In genomic region chr10:42955493-42955889, GRCh38 we compare ENCODE assay signal across 18 cellular contexts.
DNase-seq lines count a peak whose midpoint lies in the region; ATAC-seq and TF ChIP-seq lines count a peak whose summit lies in the region.
"Had no signal": no experiment of that assay in that cellular context is flagged by ENCODE, and none has a peak within 500 bp of the region (broad histone marks: within the 10 kb centered on the region; RNA-seq: fewer than 3 reads in every experiment).

No MANE protein-coding gene starts in this region.

- no peak overlapping the region for H3K4me3 Mint-ChIP-seq in activated T-cell treated with anti-CD3 and anti-CD28 coated beads, Interleukin-2, amount 50 U/mL, for 24 hours
- H3K4me3 Mint-ChIP-seq in activated T-cell treated with anti-CD3 and anti-CD28 coated beads, Interleukin-2, amount 50 U/mL, for 72 hours: no peak overlapping the region
- no peak overlapping the region for H3K4me3 Mint-ChIP-seq in activated T-helper 2 cell treated with anti-CD3 and anti-CD28 coated beads, Interferon-gamma antibody, Interleukin-2, Interleukin-4, amounts not matched to agents 10 μg/mL and 5 μg/mL and 100 μg/mL, durations not matched to agents 14 hours and 24 hours and 36 hours (ENCODE audit: low read depth)
- H3K4me3 Mint-ChIP-seq: CD8-positive, alpha-beta T cell had no signal

- no peaks in the 10 kb centered on the region for H3K4me1 Mint-ChIP-seq in activated T-cell treated with anti-CD3 and anti-CD28 coated beads, Interleukin-2, amount 50 U/mL, for 24 hours (ENCODE audit: low read depth)
- H3K4me1 Mint-ChIP-seq in activated T-cell treated with anti-CD3 and anti-CD28 coated beads, Interleukin-2, amount 50 U/mL, for 72 hours (ENCODE audit: low read depth): no peaks in the 10 kb centered on the region
- H3K4me1 Mint-ChIP-seq in activated T-helper 2 cell treated with anti-CD3 and anti-CD28 coated beads, Interferon-gamma antibody, Interleukin-2, Interleukin-4, amounts not matched to agents 10 μg/mL and 5 μg/mL and 100 μg/mL, durations not matched to agents 14 hours and 24 hours and 36 hours (ENCODE audit: low read depth): no peaks in the 10 kb centered on the region

- 88% methylated on average over 2 of the region's 3 CpGs for WGBS in suprapubic skin

- ATAC-seq in activated T-cell treated with anti-CD3 and anti-CD28 coated beads, Interleukin-2, amount 50 U/mL, for 72 hours (replicated peaks in 1 of 2): no peak
- ATAC-seq in mucosa of descending colon: no peak
- no peak for ATAC-seq in foreskin keratinocyte
- ATAC-seq: CD8-positive, alpha-beta T cell; Panc1 had no signal

- H3K4me3 ChIP-seq in mucosa of descending colon (no peak overlapping the region), suprapubic skin (no peak overlapping the region)
- H3K4me3 ChIP-seq: BLaER1, GM23248 had no signal

- DNase-seq in activated T-cell treated with anti-CD3 and anti-CD28 coated beads, Interleukin-2, amount 50 U/mL, for 24 hours: peak; percentile 9
- no peak for DNase-seq in activated T-cell treated with anti-CD3 and anti-CD28 coated beads, Interleukin-2, amount 50 U/mL, for 72 hours
- peak; percentile 6 for DNase-seq in activated T-helper 2 cell treated with anti-CD3 and anti-CD28 coated beads, Interferon-gamma antibody, Interleukin-2, Interleukin-4, amounts not matched to agents 10 μg/mL and 5 μg/mL and 100 μg/mL, durations not matched to agents 14 hours and 24 hours and 36 hours (ENCODE audit: low spot score)
- DNase-seq in mucosa of descending colon (peak in 2 of 3 donors; percentile 8 to 17), suprapubic skin (ENCODE audit: low spot score in 2 of 2) (peak; percentile 24 to 56), T-helper 9 cell (no peak), foreskin keratinocyte (no peak)
- DNase-seq: GM23248, HCEC 1CT, IMR-90, Karpas-422, MM.1S, NCI-H1105, NCI-H1694, NCI-H510A treated with DMSO at 0.1 percent for 48 hours had no signal

- H3K27ac Mint-ChIP-seq in activated T-cell treated with anti-CD3 and anti-CD28 coated beads, Interleukin-2, amount 50 U/mL, for 24 hours: no peak overlapping the region
- H3K27ac Mint-ChIP-seq in activated T-cell treated with anti-CD3 and anti-CD28 coated beads, Interleukin-2, amount 50 U/mL, for 72 hours: no peak overlapping the region
- no peak overlapping the region for H3K27ac Mint-ChIP-seq in activated T-helper 2 cell treated with anti-CD3 and anti-CD28 coated beads, Interferon-gamma antibody, Interleukin-2, Interleukin-4, amounts not matched to agents 10 μg/mL and 5 μg/mL and 100 μg/mL, durations not matched to agents 14 hours and 24 hours and 36 hours
- H3K27ac Mint-ChIP-seq: CD8-positive, alpha-beta T cell had no signal

- TF ChIP-seq POLR2A in suprapubic skin (IDR thresholded peaks at IDR 0.05): no peak

- peaks cover 12% of the 10 kb centered on the region for H3K27me3 ChIP-seq in suprapubic skin
- peaks cover 19% of the 10 kb centered on the region for H3K27me3 ChIP-seq in foreskin keratinocyte
- H3K27me3 ChIP-seq: BLaER1 had no signal

- H3K9me3 ChIP-seq in mucosa of descending colon (no peaks in the 10 kb centered on the region), suprapubic skin (no peaks in the 10 kb centered on the region)

- intact Hi-C loops in activated T-helper 2 cell treated with anti-CD3 and anti-CD28 coated beads, Interferon-gamma antibody, Interleukin-2, Interleukin-4, amounts not matched to agents 10 μg/mL and 5 μg/mL and 100 μg/mL, durations not matched to agents 14 hours and 24 hours and 36 hours (cut with micrococcal nuclease): no loop called here
- intact Hi-C loops in mucosa of descending colon (cut with DNase I, micrococcal nuclease): no loop called here

- H3K36me3 ChIP-seq in mucosa of descending colon (ENCODE audit: low read depth): no peaks in the 10 kb centered on the region
- no peaks in the 10 kb centered on the region for H3K36me3 ChIP-seq in suprapubic skin
- H3K36me3 ChIP-seq: BLaER1 had no signal

- H3K27me3 Mint-ChIP-seq in activated T-cell treated with anti-CD3 and anti-CD28 coated beads, Interleukin-2, amount 50 U/mL, for 24 hours: peaks cover 13% of the 10 kb centered on the region
- peaks cover 5% of the 10 kb centered on the region for H3K27me3 Mint-ChIP-seq in activated T-cell treated with anti-CD3 and anti-CD28 coated beads, Interleukin-2, amount 50 U/mL, for 72 hours (ENCODE audit: low read depth)
- H3K27me3 Mint-ChIP-seq in activated T-helper 2 cell treated with anti-CD3 and anti-CD28 coated beads, Interferon-gamma antibody, Interleukin-2, Interleukin-4, amounts not matched to agents 10 μg/mL and 5 μg/mL and 100 μg/mL, durations not matched to agents 14 hours and 24 hours and 36 hours (ENCODE audit: low read depth): peaks cover 5% of the 10 kb centered on the region

- H3K36me3 Mint-ChIP-seq in activated T-cell treated with anti-CD3 and anti-CD28 coated beads, Interleukin-2, amount 50 U/mL, for 24 hours (ENCODE audit: low read depth): no peaks in the 10 kb centered on the region
- no peaks in the 10 kb centered on the region for H3K36me3 Mint-ChIP-seq in activated T-cell treated with anti-CD3 and anti-CD28 coated beads, Interleukin-2, amount 50 U/mL, for 72 hours (ENCODE audit: insufficient read depth in 2 of 2)
- H3K36me3 Mint-ChIP-seq in activated T-helper 2 cell treated with anti-CD3 and anti-CD28 coated beads, Interferon-gamma antibody, Interleukin-2, Interleukin-4, amounts not matched to agents 10 μg/mL and 5 μg/mL and 100 μg/mL, durations not matched to agents 14 hours and 24 hours and 36 hours (ENCODE audit: low read depth): no peaks in the 10 kb centered on the region
- H3K36me3 Mint-ChIP-seq: CD8-positive, alpha-beta T cell had no signal

- no peaks in the 10 kb centered on the region for H3K9me3 Mint-ChIP-seq in activated T-cell treated with anti-CD3 and anti-CD28 coated beads, Interleukin-2, amount 50 U/mL, for 24 hours
- H3K9me3 Mint-ChIP-seq in activated T-cell treated with anti-CD3 and anti-CD28 coated beads, Interleukin-2, amount 50 U/mL, for 72 hours: no peaks in the 10 kb centered on the region
- no peaks in the 10 kb centered on the region for H3K9me3 Mint-ChIP-seq in activated T-helper 2 cell treated with anti-CD3 and anti-CD28 coated beads, Interferon-gamma antibody, Interleukin-2, Interleukin-4, amounts not matched to agents 10 μg/mL and 5 μg/mL and 100 μg/mL, durations not matched to agents 14 hours and 24 hours and 36 hours

- TF ChIP-seq CTCF in mucosa of descending colon (IDR thresholded peaks at IDR 0.05): no peak
- no peak for TF ChIP-seq CTCF in suprapubic skin (IDR thresholded peaks at IDR 0.05)
- no peak for TF ChIP-seq CTCF in foreskin keratinocyte (conservative IDR thresholded peaks at IDR 0.05)

- H3K4me1 ChIP-seq in mucosa of descending colon (ENCODE audit: low read depth): no peaks in the 10 kb centered on the region
- H3K4me1 ChIP-seq in suprapubic skin: peaks cover 26% of the 10 kb centered on the region
- H3K4me1 ChIP-seq in foreskin keratinocyte: no peaks in the 10 kb centered on the region

- no peak for TF ChIP-seq EP300 in suprapubic skin (IDR thresholded peaks at IDR 0.05)

- H3K27ac ChIP-seq in suprapubic skin: no peak overlapping the region
- H3K27ac ChIP-seq in foreskin keratinocyte: no peak overlapping the region
- H3K27ac ChIP-seq: BLaER1, GM23248 had no signal

Comparison
In these comparisons a context has a peak if more than half of its experiments do, and no peak if none do; other contexts are left out.
1. DNase-seq: peak in activated T-cell treated with anti-CD3 and anti-CD28 coated beads, Interleukin-2, amount 50 U/mL, for 24 hours (single experiment), activated T-helper 2 cell treated with anti-CD3 and anti-CD28 coated beads, Interferon-gamma antibody, Interleukin-2, Interleukin-4, amounts not matched to agents 10 μg/mL and 5 μg/mL and 100 μg/mL, durations not matched to agents 14 hours and 24 hours and 36 hours (single experiment), mucosa of descending colon (2 of 3) and suprapubic skin (2 of 2); none in activated T-cell treated with anti-CD3 and anti-CD28 coated beads, Interleukin-2, amount 50 U/mL, for 72 hours (0 of 2), T-helper 9 cell (single experiment) and foreskin keratinocyte (0 of 2).